In genomic region chr5:143583385-143583784, GRCh38 we compare ENCODE assay signal across 18 cellular contexts.
DNase-seq lines count a peak whose midpoint lies in the region; ATAC-seq and TF ChIP-seq lines count a peak whose summit lies in the region.
"Had no signal": no experiment of that assay in that cellular context is flagged by ENCODE, and none has a peak within 500 bp of the region (broad histone marks: within the 10 kb centered on the region; RNA-seq: fewer than 3 reads in every experiment).

No MANE protein-coding gene starts in this region.

- POLR2A ChIA-PET in PC-3 (lab: Charles Lee; ENCODE audit: unreplicated experiment) = no interaction called here

- H3K79me2 ChIP-seq in PC-3 (ENCODE audit: low read length) = no peaks in the 10 kb centered on the region

- intact Hi-C loops in PC-3 (cut with micrococcal nuclease) = no loop called here

- H3K4me2 ChIP-seq in PC-3 (ENCODE audit: low read length) = peak overlapping the region; percentile 30; the same call in 1 of the 2 replicates

- H4K20me1 ChIP-seq in PC-3 (ENCODE audit: low read length) = no peaks in the 10 kb centered on the region

- no peaks in the 10 kb centered on the region for H3K36me3 Mint-ChIP-seq in neural crest cell (ENCODE audit: low read depth)

- H3K4me1 ChIP-seq in PC-3 (ENCODE audit: insufficient read depth, low read length) = peaks cover 16% of the 10 kb centered on the region
- H3K4me1 ChIP-seq: gastrocnemius medialis, suprapubic skin had no signal

- H3K9me3 Mint-ChIP-seq in neural crest cell = peaks cover 2% of the 10 kb centered on the region

- no peaks in the 10 kb centered on the region for H3K36me3 ChIP-seq in PC-3 (ENCODE audit: low read depth, low read length)
- H3K36me3 ChIP-seq: gastrocnemius medialis, ovary, spleen, suprapubic skin had no signal

- H3F3A ChIP-seq in PC-3 (ENCODE audit: low read length, unreplicated experiment) = no peaks in the 10 kb centered on the region

- peak overlapping the region; percentile 40; the same call in 1 of the 2 replicates for H3K9ac ChIP-seq in PC-3 (ENCODE audit: low read length)

- no peaks in the 10 kb centered on the region for H3K4me1 Mint-ChIP-seq in neural crest cell

- peak overlapping the region; percentile 35; the same call in 1 of the 2 replicates for H2AFZ ChIP-seq in PC-3 (ENCODE audit: low read length)

- CTCF ChIA-PET in PC-3 (lab: Charles Lee) = no interaction called here

- H3K27me3 ChIP-seq in PC-3 (ENCODE audit: low read length) = no peaks in the 10 kb centered on the region
- H3K27me3 ChIP-seq: gastrocnemius medialis, ovary, spleen, suprapubic skin had no signal

- peak; percentile 66 for ATAC-seq in HG02884 (IDR thresholded peaks at IDR 0.05; ENCODE audit: unreplicated experiment)
- 0 out of 2 replicates have a peak, but pooled peaks have one; percentile 37 for ATAC-seq in PC-3
- no peak for ATAC-seq in HG02938 (IDR thresholded peaks at IDR 0.05; ENCODE audit: unreplicated experiment)
- no peak for ATAC-seq in GM21576 (IDR thresholded peaks at IDR 0.05; ENCODE audit: unreplicated experiment)
- ATAC-seq: gastrocnemius medialis had no signal

- H3K27me3 Mint-ChIP-seq in neural crest cell (ENCODE audit: low read depth) = no peaks in the 10 kb centered on the region
- H3K27me3 Mint-ChIP-seq: activated naive CD8-positive, alpha-beta T cell had no signal

- H3K4me3 ChIP-seq in PC-3 (ENCODE audit: low read length) = no peak overlapping the region
- H3K4me3 ChIP-seq: gastrocnemius medialis, ovary, spleen, suprapubic skin had no signal

- peak overlapping the region; percentile 57 for H3K27ac Mint-ChIP-seq in neural crest cell (ENCODE audit: unreplicated experiment)
- H3K27ac Mint-ChIP-seq: activated naive CD8-positive, alpha-beta T cell; mesothelial cell of epicardium had no signal

- H3K4me3 Mint-ChIP-seq in neural crest cell = no peak overlapping the region
- H3K4me3 Mint-ChIP-seq: activated naive CD8-positive, alpha-beta T cell; mesothelial cell of epicardium had no signal

- no peaks in the 10 kb centered on the region for H3K9me2 ChIP-seq in PC-3 (replicated peaks; ENCODE audit: low read length)

- no peaks in the 10 kb centered on the region for H3K9me3 ChIP-seq in PC-3 (ENCODE audit: low read length)
- H3K9me3 ChIP-seq: gastrocnemius medialis, ovary, spleen, suprapubic skin had no signal

- BruUV-seq in PC-3 (replicated peaks; lab: Mats Ljungman, UMichigan) = no TSS peak

- TF ChIP-seq CTCF in PC-3 (conservative IDR thresholded peaks at IDR 0.05; ENCODE audit: low read depth, low read length) (no peak), neural crest cell (conservative IDR thresholded peaks at IDR 0.05) (no peak)

- peak overlapping the region; percentile 78 for H3K27ac ChIP-seq in PC-3 (ENCODE audit: low read length)
- no peak overlapping the region for H3K27ac ChIP-seq in substantia nigra (ENCODE audit: low read depth, low read length, poor library complexity, severe bottlenecking)
- H3K27ac ChIP-seq: gastrocnemius medialis, ovary, spleen, suprapubic skin had no signal

- DNase-seq in SKM-1 treated with dmso at 0.1 percent for 144 hours (lab: John Stamatoyannopoulos, UW; ENCODE audit: unreplicated experiment) (peak; percentile 5), SKM-1 (lab: John Stamatoyannopoulos, UW; ENCODE audit: unreplicated experiment) (no peak), PC-3 (peak; percentile 9), neural crest cell (ENCODE audit: low read depth, low spot score) (no peak), substantia nigra (lab: John Stamatoyannopoulos, UW) (no peak)
- DNase-seq: central memory CD4-positive, alpha-beta T cell; gastrocnemius medialis; NCI-H1694 treated with DMSO at 0.1 percent for 48 hours; NCI-H524 treated with DMSO at 0.1 percent for 48 hours; ovary; Right ventricle myocardium superior; spleen had no signal

Comparison
In these comparisons a context has a peak if more than half of its experiments do, and no peak if none do; other contexts are left out.
1. DNase-seq: peak in SKM-1 treated with dmso at 0.1 percent for 144 hours (single experiment) and PC-3 (single experiment); none in SKM-1 (single experiment), neural crest cell (single experiment) and substantia nigra (0 of 49).
2. ATAC-seq: peak in HG02884 (single experiment) and PC-3 (single experiment); none in HG02938 (single experiment) and GM21576 (single experiment).